In the genomic region with DNA sequence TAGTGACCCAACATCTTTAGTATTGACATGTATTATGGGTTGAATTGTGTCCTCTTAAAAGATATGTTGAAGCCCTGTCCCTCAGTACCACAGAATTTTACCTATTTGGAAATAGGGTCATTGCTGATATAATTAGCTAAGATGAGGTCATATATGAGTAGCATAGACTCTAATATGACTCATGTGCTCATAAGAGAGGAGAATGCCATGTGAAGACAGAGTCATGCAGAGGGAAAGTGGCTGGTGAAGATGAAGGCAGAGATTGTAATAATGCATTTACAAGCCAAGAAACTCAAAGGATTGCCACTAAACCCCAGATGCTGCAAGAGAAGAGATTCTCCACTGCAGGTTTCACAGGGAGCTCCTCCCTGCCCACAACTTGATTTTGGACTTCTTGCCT, we compare ENCODE assay signal across 21 cellular contexts.
DNase-seq lines count a peak whose midpoint lies in the region; ATAC-seq and TF ChIP-seq lines count a peak whose summit lies in the region.
"Had no signal": no experiment of that assay in that cellular context is flagged by ENCODE, and none has a peak within 500 bp of the region (broad histone marks: within the 10 kb centered on the region; RNA-seq: fewer than 3 reads in every experiment).

No MANE protein-coding gene starts in this region.

- no peak overlapping the region for H3K27ac ChIP-seq in mammary epithelial cell (ENCODE audit: insufficient read depth, low read depth, low read length)
- no peak overlapping the region for H3K27ac ChIP-seq in foreskin keratinocyte
- H3K27ac ChIP-seq in suprapubic skin, result no peak overlapping the region

- H3K36me3 ChIP-seq in mammary epithelial cell (ENCODE audit: insufficient read depth, low read length) (no peaks in the 10 kb centered on the region), suprapubic skin (no peaks in the 10 kb centered on the region)

- H3K9me3 ChIP-seq in mammary epithelial cell (replicated peaks; ENCODE audit: insufficient read depth, low read length), result no peaks in the 10 kb centered on the region
- H3K9me3 ChIP-seq in suprapubic skin, result no peaks in the 10 kb centered on the region

- no peak for TF ChIP-seq EP300 in suprapubic skin (IDR thresholded peaks at IDR 0.05)

- intact Hi-C loops in mammary epithelial cell (cut with micrococcal nuclease), result no loop called here
- intact Hi-C loops in sciatic nerve (cut with DNase I), result no loop called here

- no peaks in the 10 kb centered on the region for H4K20me1 ChIP-seq in mammary epithelial cell (ENCODE audit: insufficient read depth, low read length)

- DNase-seq in EH (ENCODE audit: low read depth) (peak; percentile 62), NCI-H226 (peak; percentile 30), mammary epithelial cell (peak; percentile 88), foreskin keratinocyte (peak in 1 of 2 donors; percentile 62), suprapubic skin (ENCODE audit: low spot score in 2 of 2) (no peak), sciatic nerve (ENCODE audit: low spot score) (no peak)
- DNase-seq in stimulated activated CD8-positive, alpha-beta memory T cell treated with anti-CD3 and anti-CD28 coated beads, Interleukin-4, amount 100 ng/mL, for 48 hours, result no peak
- DNase-seq: amniotic stem cell; CD4-positive, alpha-beta T cell; cerebellar nuclear complex; DMS79 treated with DMSO at 0.1 percent for 48 hours; endodermal cell; KG1; NCI-H1092; NCI-H2081 treated with DMSO at 0.1 percent for 48 hours; NCI-H69; stimulated activated naive CD4-positive, alpha-beta T cell treated with Interleukin-2 at 50 U/mL for 16 hours; T-helper 9 cell had no signal

- H3K79me2 ChIP-seq in mammary epithelial cell (ENCODE audit: insufficient read depth, low read length), result no peaks in the 10 kb centered on the region

- H3K4me1 ChIP-seq in mammary epithelial cell (ENCODE audit: insufficient read depth, low read length), result peaks cover 26% of the 10 kb centered on the region
- peaks cover 18% of the 10 kb centered on the region for H3K4me1 ChIP-seq in foreskin keratinocyte
- no peaks in the 10 kb centered on the region for H3K4me1 ChIP-seq in suprapubic skin

- no TSS peak for BruUV-seq in mammary epithelial cell (replicated peaks; lab: Mats Ljungman, UMichigan)

- no peak overlapping the region for H3K9ac ChIP-seq in mammary epithelial cell (ENCODE audit: insufficient read depth, low read length)

- peak; percentile 90 for ATAC-seq in foreskin keratinocyte
- no peak for ATAC-seq in sciatic nerve
- ATAC-seq in GM21576 (IDR thresholded peaks at IDR 0.05; ENCODE audit: unreplicated experiment), result no peak
- ATAC-seq: activated CD4-positive, CD25-positive, alpha-beta regulatory T cell treated with anti-CD3 and anti-CD28 coated beads, Interleukin-2, amount 50 U/mL, for 24 hours; left lobe of liver had no signal

- no peak overlapping the region for H3K4me2 ChIP-seq in mammary epithelial cell (ENCODE audit: insufficient read depth, low read depth, low read length)

- no peak for TF ChIP-seq CTCF in mammary epithelial cell (conservative IDR thresholded peaks at IDR 0.05 in 1 of 2, IDR thresholded peaks at IDR 0.05 in 1 of 2; ENCODE audit: extremely low read depth in 1 of 2, insufficient read depth in 1 of 2, low read depth in 1 of 2, low read length in 2 of 2)
- TF ChIP-seq CTCF in foreskin keratinocyte (conservative IDR thresholded peaks at IDR 0.05), result no peak
- TF ChIP-seq CTCF in suprapubic skin (IDR thresholded peaks at IDR 0.05), result no peak

- dilution Hi-C loops in mammary epithelial cell (cut with HindIII; ENCODE audit: low sequenced_read_pairs), result no loop called here

- CTCF ChIA-PET in mammary epithelial cell (lab: Charles Lee; ENCODE audit: low non-redundant PET), result no interaction called here

- TF ChIP-seq POLR2A in suprapubic skin (IDR thresholded peaks at IDR 0.05), result no peak

- H3K4me3 ChIP-seq in mammary epithelial cell (replicated peaks in 1 of 3; ENCODE audit: insufficient read depth in 1 of 3, low read depth in 2 of 3, low read length in 3 of 3), result no peak overlapping the region
- no peak overlapping the region for H3K4me3 ChIP-seq in suprapubic skin

- in situ Hi-C loops in mammary epithelial cell (cut with MboI; ENCODE audit: low sequenced_read_pairs in 2 of 2), result no loop called here

- H3K27me3 ChIP-seq in mammary epithelial cell (ENCODE audit: insufficient read depth, low read length) (no peaks in the 10 kb centered on the region), foreskin keratinocyte (no peaks in the 10 kb centered on the region), suprapubic skin (no peaks in the 10 kb centered on the region)

- no peak overlapping the region for H2AFZ ChIP-seq in mammary epithelial cell (ENCODE audit: low read depth, low read length)

Comparison
In these comparisons a context has a peak if more than half of its experiments do, and no peak if none do; other contexts are left out.
1. DNase-seq: peak in EH (single experiment), NCI-H226 (single experiment) and mammary epithelial cell (single experiment); none in suprapubic skin (0 of 2), sciatic nerve (single experiment) and stimulated activated CD8-positive, alpha-beta memory T cell treated with anti-CD3 and anti-CD28 coated beads, Interleukin-4, amount 100 ng/mL, for 48 hours (single experiment).